18 cellular contexts compared by ENCODE assay signal in the genomic region with DNA sequence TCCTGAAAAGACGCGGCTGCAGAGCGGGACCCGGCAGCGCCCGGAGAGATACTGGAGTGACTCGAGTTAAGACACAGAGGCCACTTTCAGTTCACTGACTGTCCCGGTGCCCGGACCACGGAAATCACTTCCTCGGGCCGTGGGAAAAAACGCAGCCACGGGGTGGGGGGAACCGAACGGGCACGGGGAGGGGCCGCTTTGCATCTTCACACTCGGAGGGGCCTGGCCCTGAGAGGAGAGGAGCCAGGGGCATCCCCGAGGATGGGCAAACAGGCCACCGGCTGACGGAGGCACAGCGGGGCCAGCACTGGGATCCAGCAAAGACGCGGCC.
A peak's percentile ranks its signal among the peaks of the same experiment; 100 is the strongest.
DNase-seq lines count a peak whose midpoint lies in the region; ATAC-seq and TF ChIP-seq lines count a peak whose summit lies in the region.
"Had no signal": no experiment of that assay in that cellular context is flagged by ENCODE, and none has a peak within 500 bp of the region (broad histone marks: within the 10 kb centered on the region; RNA-seq: fewer than 3 reads in every experiment).

No MANE protein-coding gene starts in this region.

- no peak overlapping the region for H3K27ac Mint-ChIP-seq in chondrocyte (ENCODE audit: unreplicated experiment)
- H3K27ac Mint-ChIP-seq: activated CD4-positive, alpha-beta T cell treated with anti-CD3 and anti-CD28 coated beads, Interleukin-2, amount 10 ng/mL, durations not matched to agents 7 days and 5 days; activated naive CD4-positive, alpha-beta T cell treated with anti-CD3 and anti-CD28 coated beads, Interleukin-2, amount 50 U/mL, for 24 hours; immature natural killer cell; stimulated activated memory B cell treated with anti-CD40 and anti-IgM and Interleukin-4, amounts not matched to agents 10 μg/mL and 1 μg/mL and 100 μg/mL, for 72 hours had no signal

- no peak overlapping the region for H3K9ac ChIP-seq in colonic mucosa (ENCODE audit: low read depth in 2 of 2, low read length in 2 of 2)

- 78 to 80% methylated on average over 25 of the region's 25 CpGs for WGBS in heart right ventricle, 2 donors

- intact Hi-C loops in left cardiac atrium (cut with DNase I) (no loop called here), heart right ventricle (cut with DNase I) (loop anchor here in 1 of 10 donors (10.0 kb wide), 1 partner anchor 119 kb away; no protein-coding TSS in a partner anchor), colonic mucosa (cut with DNase I) (no loop called here), upper lobe of right lung (cut with DNase I) (no loop called here)

- H3K9me3 ChIP-seq in heart right ventricle (no peaks in the 10 kb centered on the region), colonic mucosa (no peaks in the 10 kb centered on the region), upper lobe of right lung (no peaks in the 10 kb centered on the region)
- H3K9me3 ChIP-seq: thyroid gland had no signal

- DNase-seq in left cardiac atrium (peak; percentile 11), heart right ventricle (no peak), colonic mucosa (peak; percentile 17), mesenteric fat pad (ENCODE audit: low spot score) (peak; percentile 87), upper lobe of right lung (peak; percentile 57), chondrocyte (ENCODE audit: low spot score) (no peak)
- DNase-seq: activated CD4-positive, alpha-beta T cell treated with anti-CD3 and anti-CD28 coated beads, Interleukin-2, amount 10 ng/mL, durations not matched to agents 7 days and 5 days; COR-L47; glutamatergic neuron; immature natural killer cell; KBM-7; NCI-H2171; NCI-H526 had no signal

- no peaks in the 10 kb centered on the region for H3K4me1 Mint-ChIP-seq in chondrocyte (ENCODE audit: low read depth)

- peaks cover 0 to 14% (median 12%) of the 10 kb centered on the region in 9 donors for H3K4me1 ChIP-seq in heart right ventricle
- peaks cover 6% of the 10 kb centered on the region for H3K4me1 ChIP-seq in colonic mucosa
- peaks cover 13% of the 10 kb centered on the region for H3K4me1 ChIP-seq in upper lobe of right lung

- H3K36me3 Mint-ChIP-seq in chondrocyte (ENCODE audit: low read depth) = no peaks in the 10 kb centered on the region
- H3K36me3 Mint-ChIP-seq: activated naive CD4-positive, alpha-beta T cell treated with anti-CD3 and anti-CD28 coated beads, Interleukin-2, amount 50 U/mL, for 24 hours; immature natural killer cell; stimulated activated memory B cell treated with anti-CD40 and anti-IgM and Interleukin-4, amounts not matched to agents 10 μg/mL and 1 μg/mL and 100 μg/mL, for 72 hours had no signal

- no peak overlapping the region for H3K27ac ChIP-seq in heart right ventricle
- H3K27ac ChIP-seq in colonic mucosa = no peak overlapping the region
- no peak overlapping the region for H3K27ac ChIP-seq in upper lobe of right lung
- H3K27ac ChIP-seq: thyroid gland had no signal

- H3K9me3 Mint-ChIP-seq in chondrocyte (ENCODE audit: low read depth) = no peaks in the 10 kb centered on the region
- H3K9me3 Mint-ChIP-seq: activated CD4-positive, alpha-beta T cell treated with anti-CD3 and anti-CD28 coated beads, Interleukin-2, amount 10 ng/mL, durations not matched to agents 7 days and 5 days; activated naive CD4-positive, alpha-beta T cell treated with anti-CD3 and anti-CD28 coated beads, Interleukin-2, amount 50 U/mL, for 24 hours; immature natural killer cell; stimulated activated memory B cell treated with anti-CD40 and anti-IgM and Interleukin-4, amounts not matched to agents 10 μg/mL and 1 μg/mL and 100 μg/mL, for 72 hours had no signal

- H3K27me3 ChIP-seq in heart right ventricle (peaks cover 0 to 57% (median 41%) of the 10 kb centered on the region in 7 donors), colonic mucosa (no peaks in the 10 kb centered on the region), upper lobe of right lung (no peaks in the 10 kb centered on the region)
- H3K27me3 ChIP-seq: thyroid gland had no signal

- TF ChIP-seq CTCF in heart right ventricle (IDR thresholded peaks at IDR 0.05) (no peak), colonic mucosa (IDR thresholded peaks at IDR 0.05) (no peak), upper lobe of right lung (IDR thresholded peaks at IDR 0.05) (no peak), chondrocyte (IDR thresholded peaks at IDR 0.05) (no peak)

- no peak for ATAC-seq in left cardiac atrium
- no peak for ATAC-seq in heart right ventricle
- ATAC-seq in upper lobe of right lung = no peak
- no peak for ATAC-seq in HG02981 (IDR thresholded peaks at IDR 0.05; ENCODE audit: unreplicated experiment)
- ATAC-seq: stimulated activated memory B cell treated with anti-CD40 and anti-IgM and Interleukin-4, amounts not matched to agents 10 μg/mL and 1 μg/mL and 100 μg/mL, for 72 hours had no signal

- no peaks in the 10 kb centered on the region for H3K36me3 ChIP-seq in heart right ventricle
- H3K36me3 ChIP-seq in colonic mucosa = no peaks in the 10 kb centered on the region
- no peaks in the 10 kb centered on the region for H3K36me3 ChIP-seq in upper lobe of right lung
- H3K36me3 ChIP-seq: thyroid gland had no signal

- no peak overlapping the region for H3K4me3 Mint-ChIP-seq in chondrocyte (ENCODE audit: unreplicated experiment)
- H3K4me3 Mint-ChIP-seq: activated CD4-positive, alpha-beta T cell treated with anti-CD3 and anti-CD28 coated beads, Interleukin-2, amount 10 ng/mL, durations not matched to agents 7 days and 5 days; activated naive CD4-positive, alpha-beta T cell treated with anti-CD3 and anti-CD28 coated beads, Interleukin-2, amount 50 U/mL, for 24 hours; immature natural killer cell; stimulated activated memory B cell treated with anti-CD40 and anti-IgM and Interleukin-4, amounts not matched to agents 10 μg/mL and 1 μg/mL and 100 μg/mL, for 72 hours had no signal

- H3K4me3 ChIP-seq in heart right ventricle = no peak overlapping the region
- H3K4me3 ChIP-seq in colonic mucosa = no peak overlapping the region
- H3K4me3 ChIP-seq in upper lobe of right lung = no peak overlapping the region
- H3K4me3 ChIP-seq: lung, thyroid gland had no signal

- H3K27me3 Mint-ChIP-seq in chondrocyte (ENCODE audit: low read depth) = peaks cover 4% of the 10 kb centered on the region
- H3K27me3 Mint-ChIP-seq: activated CD4-positive, alpha-beta T cell treated with anti-CD3 and anti-CD28 coated beads, Interleukin-2, amount 10 ng/mL, durations not matched to agents 7 days and 5 days; activated naive CD4-positive, alpha-beta T cell treated with anti-CD3 and anti-CD28 coated beads, Interleukin-2, amount 50 U/mL, for 24 hours had no signal

Comparison
In these comparisons a context has a peak if more than half of its experiments do, and no peak if none do; other contexts are left out.
1. DNase-seq: peak in left cardiac atrium (single experiment), colonic mucosa (single experiment), mesenteric fat pad (single experiment) and upper lobe of right lung (single experiment); none in heart right ventricle (0 of 2) and chondrocyte (single experiment).